ENCODE assay signal across 24 cellular contexts in genomic region chr2:9649261-9649660, GRCh38. TPM values are rescaled to one million over a fixed set of nuclear protein-coding genes. Genes with fewer than 3 reads are reported as not detected.
DNase-seq lines count a peak whose midpoint lies in the region; ATAC-seq, FAIRE-seq and TF ChIP-seq lines count a peak whose summit lies in the region.
"Had no signal": no experiment of that assay in that cellular context is flagged by ENCODE, and none has a peak within 500 bp of the region (broad histone marks: within the 10 kb centered on the region; RNA-seq: fewer than 3 reads in every experiment).

No MANE protein-coding gene starts in this region.

- no peaks in the 10 kb centered on the region for H3K27me3 Mint-ChIP-seq in CD8-positive, alpha-beta memory T cell
- H3K27me3 Mint-ChIP-seq in astrocyte (ENCODE audit: low read depth, unreplicated experiment): peaks cover 9% of the 10 kb centered on the region
- H3K27me3 Mint-ChIP-seq: CD4-positive, alpha-beta memory T cell had no signal

- no peaks in the 10 kb centered on the region for H3K9me3 ChIP-seq in CD8-positive, alpha-beta memory T cell (ENCODE audit: low read length)
- H3K9me3 ChIP-seq in astrocyte (ENCODE audit: insufficient read depth, low read depth, low read length): no peaks in the 10 kb centered on the region
- H3K9me3 ChIP-seq in left lung: no peaks in the 10 kb centered on the region
- H3K9me3 ChIP-seq: SJSA1 had no signal

- no peak for FAIRE-seq in astrocyte (lab: Jason Lieb, UNC)
- FAIRE-seq: A204.1, GM12878, H54, HTR-8/SVneo had no signal

- H2AFZ ChIP-seq in astrocyte (ENCODE audit: low read depth, low read length): no peak overlapping the region
- H2AFZ ChIP-seq: PC-9 had no signal

- no peak overlapping the region for H3K9ac ChIP-seq in astrocyte (ENCODE audit: low read length)

- H3K9me3 Mint-ChIP-seq in CD8-positive, alpha-beta memory T cell: no peaks in the 10 kb centered on the region
- H3K9me3 Mint-ChIP-seq in astrocyte (ENCODE audit: unreplicated experiment): no peaks in the 10 kb centered on the region
- H3K9me3 Mint-ChIP-seq: CD4-positive, alpha-beta memory T cell had no signal

- H3K79me2 ChIP-seq in astrocyte (ENCODE audit: insufficient read depth, low read length): no peaks in the 10 kb centered on the region

- H3K4me3 Mint-ChIP-seq in CD8-positive, alpha-beta memory T cell: peak overlapping the region in 2 of 7 donors; percentile 15 to 32
- no peak overlapping the region for H3K4me3 Mint-ChIP-seq in astrocyte (ENCODE audit: unreplicated experiment)
- H3K4me3 Mint-ChIP-seq: CD4-positive, alpha-beta memory T cell had no signal

- no peaks in the 10 kb centered on the region for H3K36me3 Mint-ChIP-seq in CD8-positive, alpha-beta memory T cell
- no peaks in the 10 kb centered on the region for H3K36me3 Mint-ChIP-seq in astrocyte (ENCODE audit: low read depth, unreplicated experiment)

- POLR2A ChIA-PET in CD8-positive, alpha-beta memory T cell (lab: Charles Lee): interaction anchor here (0.6 kb wide), 1 partner anchor 18 kb away, joined by 3 read pairs; no protein-coding TSS in a partner anchor

- H3K27ac ChIP-seq in CD8-positive, alpha-beta memory T cell (ENCODE audit: low read depth, low read length): no peak overlapping the region
- H3K27ac ChIP-seq in astrocyte (ENCODE audit: low read depth, low read length) (no peak overlapping the region), left lung (no peak overlapping the region)
- H3K27ac ChIP-seq: PC-9, SJSA1 had no signal

- no peaks in the 10 kb centered on the region for H3K27me3 ChIP-seq in CD8-positive, alpha-beta memory T cell (ENCODE audit: insufficient read depth, low read length, poor library complexity, severe bottlenecking)
- H3K27me3 ChIP-seq in astrocyte (ENCODE audit: insufficient read depth, low read length) (no peaks in the 10 kb centered on the region), left lung (no peaks in the 10 kb centered on the region), H7 (ENCODE audit: control insufficient read depth, insufficient read depth, low read length) (no peaks in the 10 kb centered on the region)
- H3K27me3 ChIP-seq: SJSA1 had no signal

- H3K4me2 ChIP-seq in astrocyte (ENCODE audit: low read length): no peak overlapping the region
- H3K4me2 ChIP-seq: PC-9 had no signal

- H3K36me3 ChIP-seq in CD8-positive, alpha-beta memory T cell (ENCODE audit: insufficient read depth, low read length): no peaks in the 10 kb centered on the region
- H3K36me3 ChIP-seq in astrocyte (ENCODE audit: insufficient read depth, low read length) (no peaks in the 10 kb centered on the region), left lung (no peaks in the 10 kb centered on the region), H7 (replicated peaks; ENCODE audit: control insufficient read depth, insufficient read depth, low read length) (no peaks in the 10 kb centered on the region)
- H3K36me3 ChIP-seq: SJSA1 had no signal

- peaks cover 11 to 38% (median 22%) of the 10 kb centered on the region in 3 donors for H3K4me1 Mint-ChIP-seq in CD8-positive, alpha-beta memory T cell
- peaks cover 13% of the 10 kb centered on the region for H3K4me1 Mint-ChIP-seq in astrocyte (ENCODE audit: low read depth, unreplicated experiment)

- peaks cover 2% of the 10 kb centered on the region for H3K4me1 ChIP-seq in CD8-positive, alpha-beta memory T cell (ENCODE audit: insufficient read depth, low read length)
- H3K4me1 ChIP-seq in astrocyte (ENCODE audit: insufficient read depth, low read length): peaks cover 9% of the 10 kb centered on the region
- no peaks in the 10 kb centered on the region for H3K4me1 ChIP-seq in left lung

- H3K4me3 ChIP-seq in CD8-positive, alpha-beta memory T cell (ENCODE audit: low read length): no peak overlapping the region
- H3K4me3 ChIP-seq in astrocyte (ENCODE audit: insufficient read depth, low read depth, low read length) (no peak overlapping the region), left lung (no peak overlapping the region), H7 (ENCODE audit: insufficient read depth, low read depth, low read length) (no peak overlapping the region)
- H3K4me3 ChIP-seq: GM12878, K562, PC-9, SJSA1 had no signal

- ATAC-seq in left lung (peak; percentile 13), left cardiac atrium (no peak)
- ATAC-seq: GM12878, K562 had no signal

- intact Hi-C loops in left lung (cut with DNase I) (no loop called here), left cardiac atrium (cut with DNase I) (no loop called here)

- DNase-seq in CD8-positive, alpha-beta memory T cell: no peak
- DNase-seq in NCI-H187 (lab: John Stamatoyannopoulos, UW) (peak; percentile 75 to 81), astrocyte (ENCODE audit: low read depth) (no peak), left lung (no peak), left cardiac atrium (no peak), GM19238 (ENCODE audit: insufficient read length, low spot score) (no peak), H7 (no peak)
- DNase-seq: C1 segment of cervical spinal cord; CD4-positive, alpha-beta memory T cell; DMS 273 treated with DMSO at 0.1 percent for 48 hours; DMS79; EL; GDM1; NCI-H2081 treated with DMSO at 0.1 percent for 48 hours; NCI-H446 treated with DMSO at 0.1 percent for 48 hours; NCI-H526 treated with DMSO at 0.1 percent for 48 hours; PC-9; Right ventricle myocardium superior had no signal

- H3K27ac Mint-ChIP-seq in CD8-positive, alpha-beta memory T cell: peak overlapping the region in 7 of 8 donors; percentile 24 to 88 (median 52)
- peak overlapping the region; percentile 24 for H3K27ac Mint-ChIP-seq in astrocyte (ENCODE audit: unreplicated experiment)
- H3K27ac Mint-ChIP-seq: CD4-positive, alpha-beta memory T cell had no signal

- CTCF ChIA-PET in CD8-positive, alpha-beta memory T cell (lab: Charles Lee): no interaction called here

- H4K20me1 ChIP-seq in astrocyte (ENCODE audit: insufficient read depth, low read length): no peaks in the 10 kb centered on the region

- TF ChIP-seq CTCF in astrocyte (IDR thresholded peaks at IDR 0.05; ENCODE audit: insufficient read depth, low read depth, low read length) (no peak), left lung (IDR thresholded peaks at IDR 0.05) (no peak)

RNA-seq across cellular contexts. Expression of gene YWHAQ, which starts 18.5 kb away (rescaled TPM):
- total RNA-seq in CD8-positive, alpha-beta memory T cell: 100 to 1,000 TPM; 560 to 565 TPM
- polyA plus RNA-seq in CD8-positive, alpha-beta memory T cell: 358 TPM
- 358 and 408 TPM in 2 replicates for total RNA-seq in astrocyte
- 100 to 1,000 TPM; 229 to 257 TPM for total RNA-seq in left lung
- total RNA-seq in left cardiac atrium: 100 to 1,000 TPM; 118 to 207 TPM
- 378 and 389 TPM in 2 replicates for total RNA-seq in H7 (2014; rRNA removed; shearing (Covaris generic))

Comparison
In these comparisons a context has a peak if more than half of its experiments do, and no peak if none do; other contexts are left out.
1. DNase-seq: peak in NCI-H187 (2 of 2); none in CD8-positive, alpha-beta memory T cell (0 of 5), astrocyte (single experiment), left lung (0 of 2), left cardiac atrium (single experiment), GM19238 (single experiment) and H7 (single experiment).